8 cellular contexts compared by ENCODE assay signal in genomic region chr18:57434536-57435494, GRCh38. TPM values are rescaled to one million over a fixed set of nuclear protein-coding genes. Genes with fewer than 3 reads are reported as not detected.
DNase-seq lines count a peak whose midpoint lies in the region; ATAC-seq and TF ChIP-seq lines count a peak whose summit lies in the region.

Gene ONECUT2, plus strand, starts transcription at chr18:57435374. Its CDS starts 343 bp downstream, at chr18:57435717.

- DNase-seq in NCI-H1105 (lab: John Stamatoyannopoulos, UW) (peak; percentile 98), SKM-1 treated with dmso at 0.1 percent for 144 hours (lab: John Stamatoyannopoulos, UW; ENCODE audit: unreplicated experiment) (peak; percentile 91), cardiac muscle cell (ENCODE audit: low read depth in 1 of 2, low spot score in 1 of 2) (peak; percentile 95 to 98), ovary (peak; percentile 82 to 95 (median 84)), transverse colon (peak; percentile 93)
- DNase-seq in activated naive CD8-positive, alpha-beta T cell treated with anti-CD3 and anti-CD28 coated beads, Interleukin-2, amount 50 U/mL, for 24 hours: peak; percentile 67

- peak within 1 kb of the TSS; percentile 47 for H3K4me3 ChIP-seq in cardiac muscle cell
- H3K4me3 ChIP-seq in ovary: peak within 1 kb of the TSS; percentile 43
- H3K4me3 ChIP-seq in transverse colon: peak within 1 kb of the TSS; percentile 34 to 59 (median 42)

- H3K36me3 ChIP-seq in cardiac muscle cell: no peaks in the 10 kb centered on the region
- H3K36me3 ChIP-seq in ovary: no peaks in the 10 kb centered on the region
- H3K36me3 ChIP-seq in transverse colon: no peaks in the 10 kb centered on the region

- peaks cover 6% of the 10 kb centered on the region for H3K9me3 Mint-ChIP-seq in activated naive CD8-positive, alpha-beta T cell treated with anti-CD3 and anti-CD28 coated beads, Interleukin-2, amount 50 U/mL, for 24 hours

- H3K36me3 Mint-ChIP-seq in activated naive CD8-positive, alpha-beta T cell treated with anti-CD3 and anti-CD28 coated beads, Interleukin-2, amount 50 U/mL, for 24 hours (ENCODE audit: low read depth): peaks cover 1% of the 10 kb centered on the region

- H3K27me3 ChIP-seq in cardiac muscle cell: peaks cover 92% of the 10 kb centered on the region
- H3K27me3 ChIP-seq in ovary: peaks cover 2% of the 10 kb centered on the region
- peaks cover 94% of the 10 kb centered on the region for H3K27me3 ChIP-seq in transverse colon

- peak within 1 kb of the TSS; percentile 67 for H3K4me3 Mint-ChIP-seq in activated naive CD8-positive, alpha-beta T cell treated with anti-CD3 and anti-CD28 coated beads, Interleukin-2, amount 50 U/mL, for 24 hours

- H3K9me3 ChIP-seq in cardiac muscle cell (ENCODE audit: low read depth) (no peaks in the 10 kb centered on the region), ovary (no peaks in the 10 kb centered on the region), transverse colon (no peaks in the 10 kb centered on the region)

- peaks cover 12% of the 10 kb centered on the region for H3K4me1 ChIP-seq in cardiac muscle cell (ENCODE audit: low read depth)
- peaks cover 8% of the 10 kb centered on the region for H3K4me1 ChIP-seq in ovary (ENCODE audit: insufficient read depth)
- peaks cover 8 to 59% (median 33%) of the 10 kb centered on the region in 4 donors for H3K4me1 ChIP-seq in transverse colon

- TF ChIP-seq CTCF in C4-2B (conservative IDR thresholded peaks at IDR 0.05): no peak
- no peak for TF ChIP-seq CTCF in cardiac muscle cell (IDR thresholded peaks at IDR 0.05; ENCODE audit: low read depth, low read length)
- no peak for TF ChIP-seq CTCF in ovary (IDR thresholded peaks at IDR 0.05)
- no peak for TF ChIP-seq CTCF in transverse colon (IDR thresholded peaks at IDR 0.05)

- H3K27me3 Mint-ChIP-seq in activated naive CD8-positive, alpha-beta T cell treated with anti-CD3 and anti-CD28 coated beads, Interleukin-2, amount 50 U/mL, for 24 hours: peaks cover 89% of the 10 kb centered on the region

- peaks cover 46% of the 10 kb centered on the region for H3K4me1 Mint-ChIP-seq in activated naive CD8-positive, alpha-beta T cell treated with anti-CD3 and anti-CD28 coated beads, Interleukin-2, amount 50 U/mL, for 24 hours

- intact Hi-C loops in ovary (cut with DNase I): no loop called here
- intact Hi-C loops in transverse colon (cut with DNase I; ENCODE audit: low total_unique reads): no loop called here

- peak within 1 kb of the TSS; percentile 62 for H3K27ac Mint-ChIP-seq in activated naive CD8-positive, alpha-beta T cell treated with anti-CD3 and anti-CD28 coated beads, Interleukin-2, amount 50 U/mL, for 24 hours

- no peak for TF ChIP-seq POLR2A in ovary (IDR thresholded peaks at IDR 0.05)
- TF ChIP-seq POLR2A in transverse colon (IDR thresholded peaks at IDR 0.05): no peak

- TF ChIP-seq EP300 in ovary (IDR thresholded peaks at IDR 0.05) (no peak), transverse colon (IDR thresholded peaks at IDR 0.05; ENCODE audit: low read depth) (no peak)

- 0 to 1% (median 0%) methylated on average over 48 to 69 of the region's 69 CpGs for WGBS in ovary, 3 donors
- 0 to 3% methylated on average over 14 to 38 of the region's 69 CpGs for WGBS in transverse colon (ENCODE audit: low coverage in 1 of 2), 2 donors

- in situ Hi-C loops in transverse colon (cut with MboI; ENCODE audit: low pct_ligation_motif_present in 1 of 4, low pct_unique_long_range_greater_than_20kb in 1 of 4, low sequenced_read_pairs in 3 of 4): no loop called here

- peak within 1 kb of the TSS; percentile 34 for H3K27ac ChIP-seq in C4-2B
- H3K27ac ChIP-seq in cardiac muscle cell: no peak within 1 kb of the TSS
- no peak within 1 kb of the TSS for H3K27ac ChIP-seq in ovary
- H3K27ac ChIP-seq in transverse colon: no peak within 1 kb of the TSS

- ATAC-seq in GM21825 (IDR thresholded peaks at IDR 0.05; ENCODE audit: unreplicated experiment): peak; percentile 70
- peak; percentile 84 for ATAC-seq in activated naive CD8-positive, alpha-beta T cell treated with anti-CD3 and anti-CD28 coated beads, Interleukin-2, amount 50 U/mL, for 24 hours

RNA-seq across cellular contexts. Expression of gene ONECUT2, which starts in this region (rescaled TPM):
- total RNA-seq in cardiac muscle cell (0.03 and 0.04 TPM in 2 replicates), ovary (under 1 TPM; under 0.01 to 0.30 (median 0.15) TPM), transverse colon (under 1 TPM in 2 of 4 donors, not detected in 2; 0.14 to 0.48 TPM)
- polyA plus RNA-seq in cardiac muscle cell (0.04 TPM in 1 of 2 replicates, not detected in the other), ovary (under 1 TPM; 0.01 to 0.08 TPM)

Comparison
In these comparisons a context has a peak if more than half of its experiments do, and no peak if none do; other contexts are left out.
1. Peak in DNase-seq and H3K4me3 ChIP-seq in cardiac muscle cell; RNA of the gene not detected or under 1 TPM.
2. Peak in DNase-seq and H3K4me3 ChIP-seq in ovary; RNA of the gene not detected or under 1 TPM.
3. Peak in DNase-seq and H3K4me3 ChIP-seq in transverse colon; RNA of the gene not detected or under 1 TPM.